11 cellular contexts compared by ENCODE assay signal in genomic region chr6:161101517-161101916, GRCh38.
DNase-seq lines count a peak whose midpoint lies in the region; ATAC-seq and TF ChIP-seq lines count a peak whose summit lies in the region.
"Had no signal": no experiment of that assay in that cellular context is flagged by ENCODE, and none has a peak within 500 bp of the region (broad histone marks: within the 10 kb centered on the region; RNA-seq: fewer than 3 reads in every experiment).

No MANE protein-coding gene starts in this region.

- H3K4me1 Mint-ChIP-seq in chondrocyte (ENCODE audit: low read depth): peaks cover 15% of the 10 kb centered on the region
- no peaks in the 10 kb centered on the region for H3K4me1 Mint-ChIP-seq in nephron
- H3K4me1 Mint-ChIP-seq: IgD-negative memory B cell had no signal

- TF ChIP-seq CTCF in LNCaP clone FGC (IDR thresholded peaks at IDR 0.05; ENCODE audit: control insufficient read depth, extremely low read depth, insufficient read depth): peak; percentile 40
- peak; percentile 72 for TF ChIP-seq CTCF in chondrocyte (IDR thresholded peaks at IDR 0.05)
- peak in 2 of 3 experiments; percentile 35 to 41 for TF ChIP-seq CTCF in nephron (IDR thresholded peaks at IDR 0.05; ENCODE audit: unreplicated experiment in 3 of 3)

- peaks cover 33% of the 10 kb centered on the region for H3K36me3 Mint-ChIP-seq in chondrocyte (ENCODE audit: low read depth)
- peaks cover 59% of the 10 kb centered on the region for H3K36me3 Mint-ChIP-seq in nephron (ENCODE audit: low read depth)

- peak; percentile 55 for DNase-seq in D341Med (ENCODE audit: low spot score)
- no peak for DNase-seq in LNCaP clone FGC (ENCODE audit: low read depth)
- no peak for DNase-seq in chondrocyte (ENCODE audit: low spot score)
- DNase-seq in stimulated activated CD4-positive, alpha-beta T cell treated with anti-CD3 and anti-CD28 coated beads, Interleukin-4, amount 100 ng/mL, for 24 hours: no peak
- DNase-seq in activated CD8-positive, alpha-beta memory T cell treated with anti-CD3 and anti-CD28 coated beads, Interleukin-2, amount 50 U/mL, for 48 hours: no peak
- DNase-seq: activated CD4-positive, alpha-beta T cell treated with anti-CD3 and anti-CD28 coated beads, Interleukin-2, amount 50 U/mL, for 4 hours; activated naive CD8-positive, alpha-beta T cell treated with anti-CD3 and anti-CD28 coated beads, Interleukin-2, amount 10 ng/mL, durations not matched to agents 7 days and 5 days; mammary epithelial cell had no signal

- no peak overlapping the region for H3K4me3 ChIP-seq in LNCaP clone FGC (ENCODE audit: low read depth, low read length)

- H3K27me3 Mint-ChIP-seq in chondrocyte (ENCODE audit: low read depth): no peaks in the 10 kb centered on the region
- H3K27me3 Mint-ChIP-seq in nephron (ENCODE audit: low read depth): no peaks in the 10 kb centered on the region
- H3K27me3 Mint-ChIP-seq: activated naive CD8-positive, alpha-beta T cell treated with anti-CD3 and anti-CD28 coated beads, Interleukin-2, amount 10 ng/mL, durations not matched to agents 7 days and 5 days; IgD-negative memory B cell had no signal

- H3K9me3 Mint-ChIP-seq in chondrocyte (ENCODE audit: low read depth) (no peaks in the 10 kb centered on the region), nephron (no peaks in the 10 kb centered on the region)
- H3K9me3 Mint-ChIP-seq: IgD-negative memory B cell had no signal

- H3K27ac Mint-ChIP-seq in chondrocyte (ENCODE audit: unreplicated experiment): no peak overlapping the region
- H3K27ac Mint-ChIP-seq in nephron: no peak overlapping the region
- H3K27ac Mint-ChIP-seq: activated naive CD8-positive, alpha-beta T cell treated with anti-CD3 and anti-CD28 coated beads, Interleukin-2, amount 10 ng/mL, durations not matched to agents 7 days and 5 days; IgD-negative memory B cell had no signal

- no peak overlapping the region for H3K4me3 Mint-ChIP-seq in chondrocyte (ENCODE audit: unreplicated experiment)
- H3K4me3 Mint-ChIP-seq in nephron: no peak overlapping the region
- H3K4me3 Mint-ChIP-seq: activated naive CD8-positive, alpha-beta T cell treated with anti-CD3 and anti-CD28 coated beads, Interleukin-2, amount 10 ng/mL, durations not matched to agents 7 days and 5 days; IgD-negative memory B cell had no signal

- no peak for ATAC-seq in HG03025 (IDR thresholded peaks at IDR 0.05; ENCODE audit: low FRiP score, unreplicated experiment)
